In the genomic region with DNA sequence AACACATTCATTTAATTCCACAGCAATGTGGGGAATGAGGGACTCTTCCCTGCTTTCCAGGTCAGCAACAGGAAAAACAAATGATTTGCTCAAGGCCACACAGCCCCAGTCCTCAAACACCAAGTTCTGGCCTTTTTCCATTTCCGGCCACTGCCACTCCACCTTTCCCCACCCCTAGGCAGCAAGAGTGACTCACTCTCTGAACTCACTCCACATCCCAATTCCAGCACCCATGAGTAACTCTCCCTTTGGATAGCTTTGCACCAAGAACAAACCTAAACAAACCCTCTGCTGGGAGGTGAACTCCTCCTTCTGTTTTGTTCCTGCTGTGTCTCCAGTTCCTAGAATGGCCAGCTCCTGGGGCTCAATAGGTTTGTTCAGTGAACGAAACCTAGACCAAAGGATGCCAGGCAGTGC, we compare ENCODE assay signal across 9 cellular contexts.
DNase-seq lines count a peak whose midpoint lies in the region; FAIRE-seq and TF ChIP-seq lines count a peak whose summit lies in the region.
"Had no signal": no experiment of that assay in that cellular context is flagged by ENCODE, and none has a peak within 500 bp of the region (broad histone marks: within the 10 kb centered on the region; RNA-seq: fewer than 3 reads in every experiment).

No MANE protein-coding gene starts in this region.

- DNase-seq in H54 (ENCODE audit: insufficient read length, low spot score) = peak; percentile 83
- DNase-seq in amniotic epithelial cell (ENCODE audit: low read depth) = peak; percentile 84
- peak; percentile 97 for DNase-seq in islet precursor cell
- DNase-seq in NCI-H774 (lab: John Stamatoyannopoulos, UW) = no peak
- no peak for DNase-seq in HuH-7.5 (ENCODE audit: low spot score)
- DNase-seq in GM13976 (ENCODE audit: low spot score) = no peak
- DNase-seq in DMS 273 (lab: John Stamatoyannopoulos, UW; ENCODE audit: unreplicated experiment) = no peak
- DNase-seq: activated naive CD4-positive, alpha-beta T cell treated with Interleukin-2 at 50 U/mL for 16 hours had no signal

- peak overlapping the region; percentile 84 for H3K27ac ChIP-seq in stomach smooth muscle (ENCODE audit: low read length)

- FAIRE-seq in H54 (lab: Jason Lieb, UNC) = peak; percentile 93

- no peak for TF ChIP-seq CTCF in GM13976 (IDR thresholded peaks at IDR 0.05; ENCODE audit: borderline replicate concordance, control extremely low read depth, extremely low read depth, insufficient read depth, missing control alignments)

- in situ Hi-C loops in GM13976 (cut with MboI; ENCODE audit: low sequenced_read_pairs, unreplicated experiment) = loop anchor here (10.0 kb wide), 1 partner anchor 75 kb away; a partner anchor contains a TSS

- no peaks in the 10 kb centered on the region for H3K27me3 ChIP-seq in stomach smooth muscle (ENCODE audit: control insufficient read depth in 1 of 2, insufficient read depth in 2 of 2, low read length in 2 of 2)

- H3K9ac ChIP-seq in stomach smooth muscle (ENCODE audit: low read length in 2 of 2) = peak overlapping the region; percentile 36 to 40

- TF ChIP-seq POLR2A in H54 (IDR thresholded peaks at IDR 0.05; ENCODE audit: low read depth, low read length) = no peak

- peak overlapping the region; percentile 15 to 26 for H3K4me3 ChIP-seq in stomach smooth muscle (ENCODE audit: low read length in 2 of 2)

- H3K9me3 ChIP-seq in stomach smooth muscle (ENCODE audit: control insufficient read depth in 2 of 2, low read length in 2 of 2) = no peaks in the 10 kb centered on the region

- no peaks in the 10 kb centered on the region for H3K36me3 ChIP-seq in stomach smooth muscle (ENCODE audit: control insufficient read depth in 2 of 2, insufficient read depth in 2 of 2, low read length in 2 of 2)

- peaks cover 40% of the 10 kb centered on the region for H3K4me1 ChIP-seq in stomach smooth muscle (ENCODE audit: control insufficient read depth, insufficient read depth, low read length)

Comparison
In these comparisons a context has a peak if more than half of its experiments do, and no peak if none do; other contexts are left out.
1. DNase-seq: peak in H54 (single experiment), amniotic epithelial cell (single experiment) and islet precursor cell (single experiment); none in NCI-H774 (single experiment), HuH-7.5 (single experiment), GM13976 (single experiment) and DMS 273 (single experiment).